Comparison of ENCODE assay signal across 1 cellular context in genomic region chr15:22744734-22745466, GRCh38.
TF ChIP-seq lines count a peak whose summit lies in the region.

No MANE protein-coding gene starts in this region.

TF ChIP-seq in HepG2, 621 proteins besides CTCF, POLR2A, EP300 and RAD21:
- 0 out of 2 replicates have a peak, but pooled peaks have one; percentile 11 for TF ChIP-seq MAFF (IDR thresholded peaks at IDR 0.05; ENCODE audit: low read depth, low read length)
- peak in 1 of 2 experiments; percentile 11; a peak in 1 of 4 replicates for TF ChIP-seq MAFK (conservative IDR thresholded peaks at IDR 0.05 in 1 of 2, IDR thresholded peaks at IDR 0.05 in 1 of 2; ENCODE audit: low read length in 2 of 2)
